In genomic region chr15:43187544-43188155, GRCh38 we compare ENCODE assay signal across 8 cellular contexts. TPM values are rescaled to one million over a fixed set of nuclear protein-coding genes. Genes with fewer than 3 reads are reported as not detected.
DNase-seq lines count a peak whose midpoint lies in the region; ATAC-seq and TF ChIP-seq lines count a peak whose summit lies in the region.

No MANE protein-coding gene starts in this region.

- no peaks in the 10 kb centered on the region for H3K9me3 Mint-ChIP-seq in Caco-2 (ENCODE audit: unreplicated experiment)

- H3K9ac ChIP-seq in HCT116 (ENCODE audit: low read length) (no peak overlapping the region), SK-N-SH (no peak overlapping the region)

- H3K9me2 ChIP-seq in HCT116 (ENCODE audit: insufficient read depth) (no peaks in the 10 kb centered on the region), SK-N-SH (no peaks in the 10 kb centered on the region)

- DNase-seq in Caco-2: peak in 1 of 2 experiments; percentile 37
- peak; percentile 24 for DNase-seq in HCT116 (ENCODE audit: low read depth, low spot score)
- DNase-seq in SK-N-SH: peak; percentile 51
- no peak for DNase-seq in esophagus muscularis mucosa (ENCODE audit: extremely low spot score)
- DNase-seq in prostate gland (ENCODE audit: low spot score): no peak
- DNase-seq in NCI-H226: no peak
- DNase-seq in COLO668 (lab: John Stamatoyannopoulos, UW; ENCODE audit: unreplicated experiment): no peak
- DNase-seq in NCI-H1105 treated with DMSO at 0.1 percent for 48 hours (lab: John Stamatoyannopoulos, UW): no peak

- no peak overlapping the region for H3K27ac Mint-ChIP-seq in Caco-2 (ENCODE audit: unreplicated experiment)

- H3K4me1 ChIP-seq in Caco-2: peaks cover 12% of the 10 kb centered on the region
- H3K4me1 ChIP-seq in HCT116 (ENCODE audit: control insufficient read depth in 1 of 2, insufficient read depth in 2 of 2, low read length in 2 of 2): peaks cover 10 to 11% of the 10 kb centered on the region in 2 experiments; a peak in 3 of 4 replicates
- peaks cover 0 to 10% of the 10 kb centered on the region in 2 experiments; a peak in 2 of 4 replicates for H3K4me1 ChIP-seq in SK-N-SH (ENCODE audit: control insufficient read depth in 1 of 2, insufficient read depth in 2 of 2, low read depth in 1 of 2, low read length in 1 of 2)
- H3K4me1 ChIP-seq in esophagus muscularis mucosa: peaks cover 35 to 55% (median 45%) of the 10 kb centered on the region in 4 donors
- peaks cover 10% of the 10 kb centered on the region for H3K4me1 ChIP-seq in prostate gland (replicated peaks)

- TF ChIP-seq RAD21 in HCT116 (IDR thresholded peaks at IDR 0.05; ENCODE audit: low read depth) (peak; percentile 64), SK-N-SH (IDR thresholded peaks at IDR 0.05; ENCODE audit: low read length) (peak; percentile 80)

- H3K27me3 ChIP-seq in Caco-2 (replicated peaks; ENCODE audit: control insufficient read depth, insufficient read depth, low read length) (no peaks in the 10 kb centered on the region), HCT116 (ENCODE audit: insufficient read depth, low read length) (no peaks in the 10 kb centered on the region), SK-N-SH (ENCODE audit: insufficient read depth) (no peaks in the 10 kb centered on the region), esophagus muscularis mucosa (no peaks in the 10 kb centered on the region), prostate gland (replicated peaks; ENCODE audit: insufficient read depth) (no peaks in the 10 kb centered on the region)

- POLR2A ChIA-PET in Caco-2 (lab: Charles Lee) (no interaction called here), HCT116 (lab: Charles Lee) (interaction anchor here (0.7 kb wide), 1 partner anchor 48 kb away, joined by 3 read pairs; no protein-coding TSS in a partner anchor), SK-N-SH (lab: Yijun Ruan, JAX) (no interaction called here)

- H2AFZ ChIP-seq in HCT116 (ENCODE audit: low read depth, low read length, poor library complexity, severe bottlenecking): no peak overlapping the region
- no peak overlapping the region for H2AFZ ChIP-seq in SK-N-SH (ENCODE audit: low read depth)

- H3K4me3 Mint-ChIP-seq in Caco-2 (ENCODE audit: unreplicated experiment): no peak overlapping the region

- TF ChIP-seq EP300 in SK-N-SH (IDR thresholded peaks at IDR 0.05; ENCODE audit: borderline replicate concordance in 1 of 2, low read depth in 1 of 2, low read length in 1 of 2): no peak
- no peak for TF ChIP-seq EP300 in esophagus muscularis mucosa (IDR thresholded peaks at IDR 0.05)

- CTCF ChIA-PET in Caco-2 (lab: Charles Lee) (no interaction called here), HCT116 (lab: Charles Lee) (interaction anchor here (1.2 kb wide), 1 partner anchor 98 kb away, joined by 4 read pairs; no protein-coding TSS in a partner anchor), SK-N-SH (lab: Yijun Ruan, JAX) (interaction anchor here (1.2 to 4.1 kb wide), 6 partner anchors 13 to 98 kb away, joined by 4 to 44 read pairs (median 6); no protein-coding TSS in a partner anchor)

- WGBS in SK-N-SH (ENCODE audit: low lambda C conversion rate): 56% methylated on average over 2 of the region's 2 CpGs
- 70% methylated on average over 2 of the region's 2 CpGs for WGBS in esophagus muscularis mucosa
- 71% methylated on average over 2 of the region's 2 CpGs for WGBS in prostate gland

- H3K27ac ChIP-seq in HCT116 (ENCODE audit: low read depth, low read length) (no peak overlapping the region), SK-N-SH (ENCODE audit: low read depth in 2 of 2, low read length in 1 of 2) (no peak overlapping the region), esophagus muscularis mucosa (replicated peaks in 1 of 4) (no peak overlapping the region), prostate gland (no peak overlapping the region)

- peak; percentile 40 to 62 for TF ChIP-seq CTCF in Caco-2 (IDR thresholded peaks at IDR 0.05; ENCODE audit: insufficient read depth in 1 of 2, low read depth in 1 of 2, low read length in 1 of 2, severe bottlenecking in 1 of 2, unreplicated experiment in 1 of 2)
- peak; percentile 51 to 70 (median 61); a peak in 5 of 6 replicates for TF ChIP-seq CTCF in HCT116 (IDR thresholded peaks at IDR 0.05 in 2 of 3, conservative IDR thresholded peaks at IDR 0.05 in 1 of 3; ENCODE audit: borderline replicate concordance in 1 of 3, insufficient read depth in 1 of 3, low read depth in 2 of 3, low read length in 2 of 3)
- TF ChIP-seq CTCF in SK-N-SH (IDR thresholded peaks at IDR 0.05): peak; percentile 73
- peak; percentile 52 to 67 (median 58) for TF ChIP-seq CTCF in esophagus muscularis mucosa (IDR thresholded peaks at IDR 0.05)
- TF ChIP-seq CTCF in prostate gland (IDR thresholded peaks at IDR 0.05): peak in 3 of 4 experiments; percentile 24 to 65 (median 59)

- BruUV-seq in Caco-2 (replicated peaks; lab: Mats Ljungman, UMichigan): no TSS peak
- BruUV-seq in HCT116 (replicated peaks; lab: Mats Ljungman, UMichigan): no TSS peak

- H4K20me1 ChIP-seq in HCT116 (ENCODE audit: insufficient read depth) (no peaks in the 10 kb centered on the region), SK-N-SH (ENCODE audit: insufficient read depth) (no peaks in the 10 kb centered on the region)

- H3K4me3 ChIP-seq in Caco-2 (ENCODE audit: low read depth, low read length) (no peak overlapping the region), HCT116 (replicated peaks in 1 of 2; ENCODE audit: low read depth in 1 of 2, low read length in 2 of 2) (no peak overlapping the region), SK-N-SH (ENCODE audit: low read depth in 2 of 2, low read length in 1 of 2) (no peak overlapping the region), esophagus muscularis mucosa (peak overlapping the region in 1 of 4 donors; percentile 7), prostate gland (no peak overlapping the region)

- peaks cover 36% of the 10 kb centered on the region for H3K36me3 Mint-ChIP-seq in Caco-2 (ENCODE audit: insufficient read depth, unreplicated experiment)

- RAD21 ChIA-PET in HCT116 (lab: Charles Lee; ENCODE audit: low non-redundant PET in 1 of 2, low total read pairs in 2 of 2, uncharacterized antibody in 2 of 2, unreplicated experiment in 2 of 2): no interaction called here

- H3K36me3 ChIP-seq in Caco-2 (ENCODE audit: control insufficient read depth, insufficient read depth, low read length) (no peaks in the 10 kb centered on the region), HCT116 (ENCODE audit: control insufficient read depth in 1 of 2, insufficient read depth in 2 of 2, low read length in 2 of 2) (peaks cover 6 to 19% of the 10 kb centered on the region in 2 experiments; a peak in 3 of 4 replicates), SK-N-SH (replicated peaks in 1 of 2; ENCODE audit: control insufficient read depth in 1 of 2, insufficient read depth in 2 of 2, low read length in 1 of 2) (peaks cover 28 to 46% of the 10 kb centered on the region in 2 experiments), esophagus muscularis mucosa (peaks cover 18 to 40% (median 27%) of the 10 kb centered on the region in 4 donors), prostate gland (peaks cover 0 to 2% of the 10 kb centered on the region in 2 donors)

- H3K4me1 Mint-ChIP-seq in Caco-2 (ENCODE audit: low read depth, unreplicated experiment): peaks cover 4% of the 10 kb centered on the region

- H3K9me3 ChIP-seq in Caco-2 (no peaks in the 10 kb centered on the region), HCT116 (ENCODE audit: control insufficient read depth in 1 of 2, insufficient read depth in 1 of 2, low read depth in 1 of 2, low read length in 2 of 2) (no peaks in the 10 kb centered on the region), SK-N-SH (no peaks in the 10 kb centered on the region), esophagus muscularis mucosa (no peaks in the 10 kb centered on the region), prostate gland (no peaks in the 10 kb centered on the region)

- ATAC-seq in HCT116: no peak

- TF ChIP-seq POLR2A in HCT116 (IDR thresholded peaks at IDR 0.05; ENCODE audit: borderline replicate concordance, extremely low read depth, insufficient read depth, insufficient read length) (no peak), esophagus muscularis mucosa (IDR thresholded peaks at IDR 0.05; ENCODE audit: low read depth) (no peak), prostate gland (IDR thresholded peaks at IDR 0.05) (no peak)

- no peaks in the 10 kb centered on the region; the same call in 1 of the 2 replicates for H3K79me2 ChIP-seq in HCT116 (ENCODE audit: insufficient read depth, low read length)
- H3K79me2 ChIP-seq in SK-N-SH (ENCODE audit: insufficient read depth): peaks cover 21% of the 10 kb centered on the region; the same call in 1 of the 2 replicates

- H3F3A ChIP-seq in SK-N-SH (replicated peaks; ENCODE audit: insufficient read depth): peaks cover 18% of the 10 kb centered on the region

- H3K27me3 Mint-ChIP-seq in Caco-2 (ENCODE audit: insufficient read depth, unreplicated experiment): no peaks in the 10 kb centered on the region

- H3K4me2 ChIP-seq in HCT116 (ENCODE audit: low read length) (no peak overlapping the region), SK-N-SH (0 out of 2 replicates have a peak overlapping the region, but pooled peaks have one; percentile 81)

- intact Hi-C loops in Caco-2 (cut with micrococcal nuclease; ENCODE audit: unreplicated experiment) (loop anchor here (1.0 kb wide), 1 partner anchor 98 kb away; no protein-coding TSS in a partner anchor), HCT116 (cut with micrococcal nuclease) (loop anchor here (1.0 to 5.0 kb wide), 3 partner anchors 17 to 95 kb away; partner anchors contain the start of gene TMEM62), esophagus muscularis mucosa (cut with DNase I) (loop anchor here (5.0 to 10.0 kb wide), 2 partner anchors 53 to 100 kb away; partner anchors contain the start of gene TMEM62), prostate gland (cut with DNase I) (loop anchor here (5.0 kb wide), 1 partner anchor 55 kb away; the partner anchor contains the start of gene TMEM62)

RNA-seq across cellular contexts. Expression of gene CCNDBP1, which starts 2.4 kb away (rescaled TPM):
- total RNA-seq in Caco-2 (2022) (21.7 and 23.1 TPM in 2 replicates), HCT116 (2021; ENCODE audit: unreplicated experiment) (39.8 TPM), esophagus muscularis mucosa (10 to 100 TPM; 44.9 to 87.2 (median 69.6) TPM), prostate gland (10 to 100 TPM; 63.6 to 91.9 TPM)
- 32.0 and 38.4 TPM in 2 replicates for polyA plus RNA-seq in HCT116 (2012)
- 63.6 and 81.7 TPM in 2 replicates for polyA plus RNA-seq in SK-N-SH (2012; rRNA removed)
- 79.4 and 82.9 TPM in 2 replicates for polyA plus RNA-seq in SK-N-SH (2012; cell fraction: cytosol; rRNA removed)
- 56.2 and 70.6 TPM in 2 replicates for polyA plus RNA-seq in SK-N-SH (2012; cell fraction: nucleus; rRNA removed)

RNA-seq across cellular contexts. Expression of gene EPB42, which starts 33.2 kb away (rescaled TPM):
- total RNA-seq in Caco-2 (2022) (not detected in 2 replicates), HCT116 (2021; ENCODE audit: unreplicated experiment) (not detected), esophagus muscularis mucosa (under 1 TPM in 1 of 4 donors, not detected in 3; 0.33 TPM), prostate gland (1 to 10 TPM in 1 of 2 donors, not detected in 1; 1.4 TPM)
- not detected in 2 replicates for polyA plus RNA-seq in HCT116 (2012)
- not detected in 2 replicates for polyA plus RNA-seq in SK-N-SH (2012; rRNA removed)
- polyA plus RNA-seq in SK-N-SH (2012; cell fraction: cytosol; rRNA removed): not detected in 2 replicates
- polyA plus RNA-seq in SK-N-SH (2012; cell fraction: nucleus; rRNA removed): not detected in 2 replicates

RNA-seq across cellular contexts. Expression of gene TMEM62, which starts 54.3 kb away (rescaled TPM):
- total RNA-seq in Caco-2 (2022) (22.0 and 23.7 TPM in 2 replicates), HCT116 (2021; ENCODE audit: unreplicated experiment) (8.8 TPM), esophagus muscularis mucosa (10 to 100 TPM; 21.5 to 32.0 (median 25.4) TPM), prostate gland (10 to 100 TPM; 34.4 to 35.4 TPM)
- polyA plus RNA-seq in HCT116 (2012): 5.9 and 7.2 TPM in 2 replicates
- polyA plus RNA-seq in SK-N-SH (2012; rRNA removed): 3.3 and 4.3 TPM in 2 replicates
- 3.7 and 3.8 TPM in 2 replicates for polyA plus RNA-seq in SK-N-SH (2012; cell fraction: cytosol; rRNA removed)
- polyA plus RNA-seq in SK-N-SH (2012; cell fraction: nucleus; rRNA removed): 15.0 and 16.8 TPM in 2 replicates

Comparison
In these comparisons a context has a peak if more than half of its experiments do, and no peak if none do; other contexts are left out.
1. DNase-seq: peak in HCT116 (single experiment) and SK-N-SH (single experiment); none in esophagus muscularis mucosa (single experiment), prostate gland (single experiment), NCI-H226 (single experiment), COLO668 (single experiment) and NCI-H1105 treated with DMSO at 0.1 percent for 48 hours (single experiment).
2. Peak in every context shown above with its lines, with median percentiles within 50 percentile points of each other: CTCF ChIP-seq.